12 cellular contexts compared by ENCODE assay signal in genomic region chr14:57833304-57833703, GRCh38. TPM values are rescaled to one million over a fixed set of nuclear protein-coding genes. Genes with fewer than 3 reads are reported as not detected.
DNase-seq lines count a peak whose midpoint lies in the region; ATAC-seq and TF ChIP-seq lines count a peak whose summit lies in the region.
"Had no signal": no experiment of that assay in that cellular context is flagged by ENCODE, and none has a peak within 500 bp of the region (broad histone marks: within the 10 kb centered on the region; RNA-seq: fewer than 3 reads in every experiment).

No MANE protein-coding gene starts in this region.

- H3K27ac Mint-ChIP-seq in stimulated activated naive B cell treated with anti-CD40 and anti-IgM and Interleukin-4, amounts not matched to agents 10 μg/mL and 1 μg/mL and 100 μg/mL, for 72 hours: no peak overlapping the region
- H3K27ac Mint-ChIP-seq in type B pancreatic cell: no peak overlapping the region
- H3K27ac Mint-ChIP-seq: activated naive CD8-positive, alpha-beta T cell had no signal

- H3K36me3 ChIP-seq in thoracic aorta: no peaks in the 10 kb centered on the region

- no peaks in the 10 kb centered on the region for H3K9me3 ChIP-seq in thoracic aorta

- H3K27ac ChIP-seq in foreskin keratinocyte (no peak overlapping the region), thoracic aorta (peak overlapping the region in 1 of 2 donors; percentile 49)
- H3K27ac ChIP-seq: 22Rv1, skin epidermis had no signal

- DNase-seq in DMS 273 (lab: John Stamatoyannopoulos, UW; ENCODE audit: unreplicated experiment) (peak; percentile 18), DMS 273 treated with DMSO at 0.1 percent for 48 hours (lab: John Stamatoyannopoulos, UW) (no peak), foreskin keratinocyte (peak; percentile 94 to 97), thoracic aorta (ENCODE audit: low spot score) (peak; percentile 46), GF-D8 (lab: John Stamatoyannopoulos, UW) (no peak), type B pancreatic cell (ENCODE audit: extremely low spot score, unreplicated experiment) (no peak)
- no peak for DNase-seq in stimulated activated naive B cell treated with anti-CD40 and anti-IgM and Interleukin-4, amounts not matched to agents 10 μg/mL and 1 μg/mL and 100 μg/mL, for 72 hours

- ATAC-seq in SK-N-SH treated with all-trans-retinoic acid at 6 μM for 48 hours: peak; percentile 92
- ATAC-seq in foreskin keratinocyte: peak; percentile 100
- ATAC-seq in thoracic aorta (ENCODE audit: insufficient number of reproducible peaks, low FRiP score, low read depth): peak; percentile 67
- no peak for ATAC-seq in stimulated activated naive B cell treated with anti-CD40 and anti-IgM and Interleukin-4, amounts not matched to agents 10 μg/mL and 1 μg/mL and 100 μg/mL, for 72 hours (replicated peaks)

- H3K4me3 ChIP-seq in thoracic aorta: no peak overlapping the region
- H3K4me3 ChIP-seq: skin epidermis had no signal

- no peaks in the 10 kb centered on the region for H3K36me3 Mint-ChIP-seq in stimulated activated naive B cell treated with anti-CD40 and anti-IgM and Interleukin-4, amounts not matched to agents 10 μg/mL and 1 μg/mL and 100 μg/mL, for 72 hours
- no peaks in the 10 kb centered on the region for H3K36me3 Mint-ChIP-seq in type B pancreatic cell
- H3K36me3 Mint-ChIP-seq: activated naive CD8-positive, alpha-beta T cell had no signal

- H3K4me1 Mint-ChIP-seq in stimulated activated naive B cell treated with anti-CD40 and anti-IgM and Interleukin-4, amounts not matched to agents 10 μg/mL and 1 μg/mL and 100 μg/mL, for 72 hours: no peaks in the 10 kb centered on the region
- no peaks in the 10 kb centered on the region for H3K4me1 Mint-ChIP-seq in type B pancreatic cell (ENCODE audit: unreplicated experiment)

- H3K4me1 ChIP-seq in foreskin keratinocyte: peaks cover 19% of the 10 kb centered on the region
- peaks cover 7 to 36% of the 10 kb centered on the region in 2 donors for H3K4me1 ChIP-seq in thoracic aorta (ENCODE audit: control insufficient read depth in 1 of 2, low read depth in 2 of 2)

- H3K9me3 Mint-ChIP-seq in stimulated activated naive B cell treated with anti-CD40 and anti-IgM and Interleukin-4, amounts not matched to agents 10 μg/mL and 1 μg/mL and 100 μg/mL, for 72 hours: no peaks in the 10 kb centered on the region
- H3K9me3 Mint-ChIP-seq in type B pancreatic cell: no peaks in the 10 kb centered on the region

- H3K27me3 Mint-ChIP-seq in stimulated activated naive B cell treated with anti-CD40 and anti-IgM and Interleukin-4, amounts not matched to agents 10 μg/mL and 1 μg/mL and 100 μg/mL, for 72 hours: peaks cover 0 to 5% of the 10 kb centered on the region in 2 donors
- H3K27me3 Mint-ChIP-seq in type B pancreatic cell: peaks cover 11% of the 10 kb centered on the region

- H3K27me3 ChIP-seq in foreskin keratinocyte: no peaks in the 10 kb centered on the region
- H3K27me3 ChIP-seq in thoracic aorta (replicated peaks; ENCODE audit: insufficient read depth): no peaks in the 10 kb centered on the region

- no peak overlapping the region for H3K4me3 Mint-ChIP-seq in stimulated activated naive B cell treated with anti-CD40 and anti-IgM and Interleukin-4, amounts not matched to agents 10 μg/mL and 1 μg/mL and 100 μg/mL, for 72 hours
- no peak overlapping the region for H3K4me3 Mint-ChIP-seq in type B pancreatic cell
- H3K4me3 Mint-ChIP-seq: activated naive CD8-positive, alpha-beta T cell had no signal

- TF ChIP-seq CTCF in foreskin keratinocyte (conservative IDR thresholded peaks at IDR 0.05): no peak
- no peak for TF ChIP-seq CTCF in thoracic aorta (IDR thresholded peaks at IDR 0.05)
- TF ChIP-seq CTCF in type B pancreatic cell (conservative IDR thresholded peaks at IDR 0.05): no peak

TF ChIP-seq in SK-N-SH treated with all-trans-retinoic acid at 6 μM for 48 hours, 23 proteins besides CTCF, POLR2A, EP300 and RAD21:
- TF ChIP-seq PATZ1 (CRISPR knock-in tag; IDR thresholded peaks at IDR 0.05; ENCODE audit: borderline replicate concordance) (no peak), ZFP3 (CRISPR knock-in tag; IDR thresholded peaks at IDR 0.05) (no peak), ISL1 (CRISPR knock-in tag; IDR thresholded peaks at IDR 0.05) (no peak), ZFP30 (CRISPR knock-in tag; IDR thresholded peaks at IDR 0.05) (no peak), TSHZ2 (CRISPR knock-in tag; IDR thresholded peaks at IDR 0.05) (no peak), SNAI2 (CRISPR knock-in tag; IDR thresholded peaks at IDR 0.05) (no peak), ZNF70 (CRISPR knock-in tag; IDR thresholded peaks at IDR 0.05) (no peak), CREB5 (CRISPR knock-in tag; IDR thresholded peaks at IDR 0.05; ENCODE audit: low read depth) (no peak), ESRRG (CRISPR knock-in tag; IDR thresholded peaks at IDR 0.05) (no peak), ZNF8 (CRISPR knock-in tag; IDR thresholded peaks at IDR 0.05) (no peak), TOX (CRISPR knock-in tag; IDR thresholded peaks at IDR 0.05; ENCODE audit: borderline replicate concordance) (no peak)

RNA-seq across cellular contexts. Expression of gene SLC35F4, which starts 32.6 kb away (rescaled TPM):
- total RNA-seq in foreskin keratinocyte (not detected in 2 replicates), thoracic aorta (not detected), type B pancreatic cell (ENCODE audit: low replicate concordance) (1.1 and 2.1 TPM in 2 replicates)
- polyA plus RNA-seq in foreskin keratinocyte: not detected in 2 replicates
- total RNA-seq: subcutaneous adipose tissue had no signal

Comparison
In these comparisons a context has a peak if more than half of its experiments do, and no peak if none do; other contexts are left out.
1. DNase-seq: peak in DMS 273 (single experiment), foreskin keratinocyte (2 of 2) and thoracic aorta (single experiment); none in DMS 273 treated with DMSO at 0.1 percent for 48 hours (single experiment), stimulated activated naive B cell treated with anti-CD40 and anti-IgM and Interleukin-4, amounts not matched to agents 10 μg/mL and 1 μg/mL and 100 μg/mL, for 72 hours (single experiment), GF-D8 (single experiment) and type B pancreatic cell (single experiment).
2. ATAC-seq: peak in SK-N-SH treated with all-trans-retinoic acid at 6 μM for 48 hours (single experiment), foreskin keratinocyte (single experiment) and thoracic aorta (single experiment); none in stimulated activated naive B cell treated with anti-CD40 and anti-IgM and Interleukin-4, amounts not matched to agents 10 μg/mL and 1 μg/mL and 100 μg/mL, for 72 hours (0 of 2).